ENCODE assay signal across 8 cellular contexts in genomic region chr1:23743287-23744052, GRCh38. TPM values are rescaled to one million over a fixed set of nuclear protein-coding genes. Genes with fewer than 3 reads are reported as not detected.
DNase-seq lines count a peak whose midpoint lies in the region; ATAC-seq and TF ChIP-seq lines count a peak whose summit lies in the region.

ELOA (plus strand) TSS chr1:23743471; CDS start chr1:23743504, 33 bp downstream.

- H3K4me2 ChIP-seq in KMS-11 (peak within 1 kb of the TSS; percentile 96), trophoblast cell (ENCODE audit: low read length) (peak within 1 kb of the TSS; percentile 87)

- peaks cover 40% of the 10 kb centered on the region for H3K4me1 ChIP-seq in KMS-11 (ENCODE audit: low read depth, poor library complexity, severe bottlenecking)
- peaks cover 13% of the 10 kb centered on the region for H3K4me1 ChIP-seq in cardiac muscle cell (ENCODE audit: low read depth)
- H3K4me1 ChIP-seq in trophoblast cell (ENCODE audit: control insufficient read depth in 1 of 2, insufficient read depth in 2 of 2, low read length in 2 of 2): peaks cover 4 to 9% of the 10 kb centered on the region in 2 experiments
- peaks cover 9 to 32% (median 18%) of the 10 kb centered on the region in 4 donors for H3K4me1 ChIP-seq in transverse colon

- H3K9me3 Mint-ChIP-seq in activated naive CD8-positive, alpha-beta T cell treated with anti-CD3 and anti-CD28 coated beads, Interleukin-2, amount 10 ng/mL, durations not matched to agents 7 days and 5 days: no peaks in the 10 kb centered on the region

- H3K27ac ChIP-seq in KMS-11: peak within 1 kb of the TSS; percentile 37
- H3K27ac ChIP-seq in cardiac muscle cell: peak within 1 kb of the TSS; percentile 63
- H3K27ac ChIP-seq in trophoblast cell (ENCODE audit: low read depth, low read length): peak within 1 kb of the TSS; percentile 31
- peak within 1 kb of the TSS; percentile 90 to 95 (median 94) for H3K27ac ChIP-seq in transverse colon

- TF ChIP-seq EP300 in transverse colon (IDR thresholded peaks at IDR 0.05; ENCODE audit: low read depth): no peak

- H3K27ac Mint-ChIP-seq in activated naive CD8-positive, alpha-beta T cell treated with anti-CD3 and anti-CD28 coated beads, Interleukin-2, amount 10 ng/mL, durations not matched to agents 7 days and 5 days: peak within 1 kb of the TSS; percentile 93

- H3K4ac ChIP-seq in trophoblast cell (ENCODE audit: low read depth, low read length): peak within 1 kb of the TSS; percentile 80

- no peak within 1 kb of the TSS for H2AK5ac ChIP-seq in trophoblast cell (ENCODE audit: low read length)

- peak; percentile 78 for ATAC-seq in GM21619 (IDR thresholded peaks at IDR 0.05; ENCODE audit: unreplicated experiment)
- peak; percentile 95 for ATAC-seq in activated naive CD8-positive, alpha-beta T cell treated with anti-CD3 and anti-CD28 coated beads, Interleukin-2, amount 10 ng/mL, durations not matched to agents 7 days and 5 days (ENCODE audit: low read depth)

- H4K20me1 ChIP-seq in KMS-11 (ENCODE audit: insufficient read depth): peaks cover 10% of the 10 kb centered on the region

- peak within 1 kb of the TSS; percentile 72 for H2BK120ac ChIP-seq in trophoblast cell (ENCODE audit: insufficient read depth, low read length, poor library complexity)

- intact Hi-C loops in transverse colon (cut with DNase I; ENCODE audit: low total_unique reads): no loop called here

- POLR2A ChIA-PET in activated naive CD8-positive, alpha-beta T cell treated with anti-CD3 and anti-CD28 coated beads, Interleukin-2, amount 10 ng/mL, durations not matched to agents 7 days and 5 days (lab: Charles Lee): interaction anchor here (0.6 to 3.5 kb wide), 19 partner anchors 8 to 262 kb away, joined by 3 to 27 read pairs (median 4); partner anchors contain the start of genes PITHD1, PNRC2, RPL11 and SRSF10

- no peak within 1 kb of the TSS for H3K23ac ChIP-seq in trophoblast cell (ENCODE audit: low read length)

- H2AFZ ChIP-seq in KMS-11 (ENCODE audit: low read depth): peak within 1 kb of the TSS; percentile 80
- H2AFZ ChIP-seq in trophoblast cell (ENCODE audit: insufficient read depth, low read length, poor library complexity): peak within 1 kb of the TSS; percentile 89

- H3K4me3 ChIP-seq in KMS-11 (IDR thresholded peaks at IDR 0.05; ENCODE audit: insufficient read depth, low read depth, low read length) (peak within 1 kb of the TSS; percentile 61), cardiac muscle cell (peak within 1 kb of the TSS; percentile 66), trophoblast cell (ENCODE audit: low read depth, low read length) (peak within 1 kb of the TSS; percentile 99), transverse colon (peak within 1 kb of the TSS; percentile 72 to 95 (median 82))

- H3K27me3 Mint-ChIP-seq in activated naive CD8-positive, alpha-beta T cell treated with anti-CD3 and anti-CD28 coated beads, Interleukin-2, amount 10 ng/mL, durations not matched to agents 7 days and 5 days: no peaks in the 10 kb centered on the region

- peak within 1 kb of the TSS; percentile 92 for H3K4me3 Mint-ChIP-seq in activated naive CD8-positive, alpha-beta T cell treated with anti-CD3 and anti-CD28 coated beads, Interleukin-2, amount 10 ng/mL, durations not matched to agents 7 days and 5 days

- peaks cover 43% of the 10 kb centered on the region for H3K4me1 Mint-ChIP-seq in activated naive CD8-positive, alpha-beta T cell treated with anti-CD3 and anti-CD28 coated beads, Interleukin-2, amount 10 ng/mL, durations not matched to agents 7 days and 5 days

- H3K79me1 ChIP-seq in trophoblast cell (ENCODE audit: low read length): peaks cover 6% of the 10 kb centered on the region

- peak within 1 kb of the TSS; percentile 76 for H3K9ac ChIP-seq in KMS-11
- peak within 1 kb of the TSS; percentile 88 for H3K9ac ChIP-seq in trophoblast cell (ENCODE audit: low read length)

- peak; percentile 67 for DNase-seq in EL
- peak; percentile 56 for DNase-seq in SW480 (ENCODE audit: low spot score)
- DNase-seq in activated naive CD8-positive, alpha-beta T cell treated with anti-CD3 and anti-CD28 coated beads, Interleukin-2, amount 10 ng/mL, durations not matched to agents 7 days and 5 days: peak; percentile 87
- peak; percentile 71 to 87 for DNase-seq in cardiac muscle cell (ENCODE audit: low read depth in 1 of 2, low spot score in 1 of 2)
- peak; percentile 37 to 71 for DNase-seq in trophoblast cell
- DNase-seq in transverse colon: peak; percentile 78

- TF ChIP-seq POLR2A in transverse colon (IDR thresholded peaks at IDR 0.05): peak; percentile 78

- H3K79me2 ChIP-seq in KMS-11 (ENCODE audit: insufficient read depth, low read depth) (peaks cover 47% of the 10 kb centered on the region), trophoblast cell (ENCODE audit: control insufficient read depth, insufficient read depth, low read length, poor library complexity) (peaks cover 14% of the 10 kb centered on the region)

- H4K91ac ChIP-seq in trophoblast cell (ENCODE audit: low read depth, low read length): peak within 1 kb of the TSS; percentile 74

- H3K36me3 Mint-ChIP-seq in activated naive CD8-positive, alpha-beta T cell treated with anti-CD3 and anti-CD28 coated beads, Interleukin-2, amount 10 ng/mL, durations not matched to agents 7 days and 5 days: peaks cover 3% of the 10 kb centered on the region

- H3K9me3 ChIP-seq in cardiac muscle cell (ENCODE audit: low read depth): no peaks in the 10 kb centered on the region
- H3K9me3 ChIP-seq in trophoblast cell (ENCODE audit: insufficient read depth, low read depth, low read length): no peaks in the 10 kb centered on the region
- H3K9me3 ChIP-seq in transverse colon: no peaks in the 10 kb centered on the region

- H4K8ac ChIP-seq in trophoblast cell (ENCODE audit: low read depth, low read length): peak within 1 kb of the TSS; percentile 71

- H2BK12ac ChIP-seq in trophoblast cell (ENCODE audit: low read length): no peak within 1 kb of the TSS

- WGBS in trophoblast cell (ENCODE audit: extremely low coverage, insufficient coverage, insufficient read length): no CpG with 5 or more reads among the region's 109 CpGs
- 1% methylated on average over 64 of the region's 109 CpGs; no CpG with 5 or more reads in 1 of the 2 donors for WGBS in transverse colon (ENCODE audit: low coverage in 1 of 2), 2 donors

- H3K14ac ChIP-seq in trophoblast cell (ENCODE audit: low read length): peak within 1 kb of the TSS; percentile 74

- H3K27me3 ChIP-seq in KMS-11 (ENCODE audit: insufficient read depth, low read depth) (no peaks in the 10 kb centered on the region), cardiac muscle cell (no peaks in the 10 kb centered on the region), trophoblast cell (ENCODE audit: insufficient read depth, low read length) (no peaks in the 10 kb centered on the region), transverse colon (no peaks in the 10 kb centered on the region)

- in situ Hi-C loops in transverse colon (cut with MboI; ENCODE audit: low pct_ligation_motif_present in 1 of 4, low pct_unique_long_range_greater_than_20kb in 1 of 4, low sequenced_read_pairs in 3 of 4): loop anchor here in 1 of 4 donors (10.0 kb wide), 1 partner anchor 49 kb away; the partner anchor contains the start of gene RPL11

- H3K18ac ChIP-seq in trophoblast cell (ENCODE audit: low read length): peak within 1 kb of the TSS; percentile 79

- no peak for TF ChIP-seq CTCF in KMS-11 (conservative IDR thresholded peaks at IDR 0.05; ENCODE audit: low read depth, low read length)
- TF ChIP-seq CTCF in cardiac muscle cell (IDR thresholded peaks at IDR 0.05; ENCODE audit: low read depth, low read length): no peak
- TF ChIP-seq CTCF in transverse colon (IDR thresholded peaks at IDR 0.05): no peak

- no peaks in the 10 kb centered on the region for H3K36me3 ChIP-seq in KMS-11 (ENCODE audit: insufficient read depth)
- peaks cover 4% of the 10 kb centered on the region for H3K36me3 ChIP-seq in cardiac muscle cell
- no peaks in the 10 kb centered on the region for H3K36me3 ChIP-seq in trophoblast cell (ENCODE audit: control insufficient read depth in 1 of 2, insufficient read depth in 2 of 2, low read length in 2 of 2)
- H3K36me3 ChIP-seq in transverse colon: no peaks in the 10 kb centered on the region

- peak within 1 kb of the TSS; percentile 60 for H4K12ac ChIP-seq in trophoblast cell (ENCODE audit: low read depth, low read length)

- peak within 1 kb of the TSS; percentile 29 for H2BK5ac ChIP-seq in trophoblast cell (ENCODE audit: low read depth, low read length, poor library complexity)

RNA-seq across cellular contexts. Expression of gene ELOA, which starts in this region (rescaled TPM):
- total RNA-seq in activated naive CD8-positive, alpha-beta T cell treated with anti-CD3 and anti-CD28 coated beads, Interleukin-2, amount 10 ng/mL, durations not matched to agents 7 days and 5 days: 10 to 100 TPM; 27.0 to 27.7 TPM
- total RNA-seq in cardiac muscle cell (34.1 and 42.1 TPM in 2 replicates), transverse colon (10 to 100 TPM in 3 of 4 donors, 1 to 10 TPM in 1; 9.6 to 39.3 (median 33.2) TPM)
- 34.0 and 34.8 TPM in 2 replicates for polyA plus RNA-seq in cardiac muscle cell
- 28.1 and 28.4 TPM in 2 replicates for polyA plus RNA-seq in trophoblast cell (2013)

Comparison
In these comparisons a context has a peak if more than half of its experiments do, and no peak if none do; other contexts are left out.
1. Peak in every context shown above with its lines: DNase-seq, ATAC-seq, H3K4me3 ChIP-seq and H3K27ac ChIP-seq.
2. H3K27ac ChIP-seq: peak in every context shown above with its lines; median percentile 94 in transverse colon; 63 in cardiac muscle cell; 37 in KMS-11; 31 in trophoblast cell.